Comparison of ENCODE assay signal across 1 cellular context in the genomic region with DNA sequence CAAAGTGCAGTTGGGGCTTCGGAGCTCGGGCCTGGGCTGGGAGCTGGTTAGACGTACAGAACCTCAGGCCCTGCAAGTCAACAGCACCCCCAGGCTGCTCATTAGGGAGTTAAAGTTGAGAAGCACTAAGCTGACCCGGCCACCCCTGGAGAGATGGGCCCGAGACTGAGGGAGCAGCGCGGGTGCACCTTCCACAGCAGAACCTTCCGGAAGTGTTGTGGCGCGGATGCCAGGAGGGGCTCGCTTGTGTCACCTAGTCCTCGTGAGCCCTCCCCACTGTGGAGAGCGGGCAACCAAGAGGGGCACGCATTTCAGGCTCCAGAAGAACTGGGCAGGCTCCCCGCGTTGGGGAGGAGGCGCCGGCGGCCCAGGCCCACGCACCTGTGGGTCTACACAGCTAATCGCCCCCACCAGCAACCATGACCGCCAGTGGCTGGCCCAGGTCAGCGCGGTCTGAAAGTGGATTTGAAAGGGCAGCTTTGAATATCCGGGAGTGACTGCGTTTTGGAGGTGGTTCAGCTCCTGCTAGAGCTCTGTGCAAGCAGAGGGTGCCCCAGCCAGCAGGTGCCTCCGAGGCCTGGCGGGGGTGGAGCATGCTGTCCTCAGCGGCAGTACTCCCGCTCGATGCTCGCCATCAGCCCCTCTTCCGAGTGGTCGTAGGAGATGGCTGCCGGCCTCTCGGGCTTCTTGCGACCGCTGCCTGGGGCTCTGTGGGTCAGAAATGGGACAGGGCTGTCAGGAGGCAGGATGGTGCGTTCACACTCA.
TF ChIP-seq lines count a peak whose summit lies in the region.

No MANE protein-coding gene starts in this region.

TF ChIP-seq in HCT116, 20 proteins besides CTCF, POLR2A, EP300 and RAD21:
- TF ChIP-seq SP1 (IDR thresholded peaks at IDR 0.05; ENCODE audit: low read depth) = no peak
- no peak for TF ChIP-seq ZFX (IDR thresholded peaks at IDR 0.05)
- TF ChIP-seq, protein P1, sequence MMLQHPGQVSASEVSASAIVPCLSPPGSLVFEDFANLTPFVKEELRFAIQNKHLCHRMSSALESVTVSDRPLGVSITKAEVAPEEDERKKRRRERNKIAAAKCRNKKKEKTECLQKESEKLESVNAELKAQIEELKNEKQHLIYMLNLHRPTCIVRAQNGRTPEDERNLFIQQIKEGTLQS (IDR thresholded peaks at IDR 0.05) = no peak
